ENCODE assay signal across 2 cellular contexts in the genomic region with DNA sequence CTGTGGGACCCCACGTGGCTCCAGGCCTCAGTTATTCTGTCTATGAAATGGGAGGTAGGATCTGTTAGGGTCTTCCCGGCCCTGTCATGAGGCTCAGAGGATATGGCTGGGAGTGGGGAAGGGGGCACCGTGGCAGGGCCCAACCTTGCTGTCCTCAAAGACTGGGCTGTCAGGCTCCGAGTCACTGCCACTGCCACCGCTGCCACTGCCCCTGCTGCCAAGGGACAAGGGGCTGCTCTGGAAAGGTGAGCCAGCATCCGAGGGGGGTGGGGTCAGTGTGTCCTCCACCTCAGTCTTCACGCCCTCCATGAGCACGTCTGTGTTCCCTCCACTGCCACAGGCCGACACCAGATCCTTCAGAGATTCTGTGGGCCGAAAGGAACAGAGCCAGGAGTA.
TF ChIP-seq lines count a peak whose summit lies in the region.

No MANE protein-coding gene starts in this region.

TF ChIP-seq in IMR-90, 13 proteins besides CTCF, POLR2A, EP300 and RAD21:
- TF ChIP-seq, protein P1, sequence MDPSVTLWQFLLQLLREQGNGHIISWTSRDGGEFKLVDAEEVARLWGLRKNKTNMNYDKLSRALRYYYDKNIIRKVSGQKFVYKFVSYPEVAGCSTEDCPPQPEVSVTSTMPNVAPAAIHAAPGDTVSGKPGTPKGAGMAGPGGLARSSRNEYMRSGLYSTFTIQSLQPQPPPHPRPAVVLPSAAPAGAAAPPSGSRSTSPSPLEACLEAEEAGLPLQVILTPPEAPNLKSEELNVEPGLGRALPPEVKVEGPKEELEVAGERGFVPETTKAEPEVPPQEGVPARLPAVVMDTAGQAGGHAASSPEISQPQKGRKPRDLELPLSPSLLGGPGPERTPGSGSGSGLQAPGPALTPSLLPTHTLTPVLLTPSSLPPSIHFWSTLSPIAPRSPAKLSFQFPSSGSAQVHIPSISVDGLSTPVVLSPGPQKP (IDR thresholded peaks at IDR 0.05; ENCODE audit: borderline replicate concordance, low read depth, low read length), result no peak
- TF ChIP-seq NFE2L2 (IDR thresholded peaks at IDR 0.05; ENCODE audit: low read depth, low read length), result no peak
- TF ChIP-seq RCOR1 (IDR thresholded peaks at IDR 0.05; ENCODE audit: insufficient replicate concordance, low read length), result no peak
- TF ChIP-seq MXI1 (IDR thresholded peaks at IDR 0.05; ENCODE audit: borderline replicate concordance, low read depth, low read length), result no peak
- no peak for TF ChIP-seq CEBPB (IDR thresholded peaks at IDR 0.05; ENCODE audit: low read depth, low read length)

TF ChIP-seq in GM12878, 131 proteins besides CTCF, POLR2A, EP300 and RAD21:
- TF ChIP-seq, protein P2, sequence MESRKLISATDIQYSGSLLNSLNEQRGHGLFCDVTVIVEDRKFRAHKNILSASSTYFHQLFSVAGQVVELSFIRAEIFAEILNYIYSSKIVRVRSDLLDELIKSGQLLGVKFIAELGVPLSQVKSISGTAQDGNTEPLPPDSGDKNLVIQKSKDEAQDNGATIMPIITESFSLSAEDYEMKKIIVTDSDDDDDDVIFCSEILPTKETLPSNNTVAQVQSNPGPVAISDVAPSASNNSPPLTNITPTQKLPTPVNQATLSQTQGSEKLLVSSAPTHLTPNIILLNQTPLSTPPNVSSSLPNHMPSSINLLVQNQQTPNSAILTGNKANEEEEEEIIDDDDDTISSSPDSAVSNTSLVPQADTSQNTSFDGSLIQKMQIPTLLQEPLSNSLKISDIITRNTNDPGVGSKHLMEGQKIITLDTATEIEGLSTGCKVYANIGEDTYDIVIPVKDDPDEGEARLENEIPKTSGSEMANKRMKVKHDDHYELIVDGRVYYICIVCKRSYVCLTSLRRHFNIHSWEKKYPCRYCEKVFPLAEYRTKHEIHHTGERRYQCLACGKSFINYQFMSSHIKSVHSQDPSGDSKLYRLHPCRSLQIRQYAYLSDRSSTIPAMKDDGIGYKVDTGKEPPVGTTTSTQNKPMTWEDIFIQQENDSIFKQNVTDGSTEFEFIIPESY (IDR thresholded peaks at IDR 0.05), result no peak
- TF ChIP-seq MTA3 (IDR thresholded peaks at IDR 0.05; ENCODE audit: borderline replicate concordance, low read length) (no peak), IRF4 (IDR thresholded peaks at IDR 0.05; ENCODE audit: low read depth, low read length) (no peak), FOS (IDR thresholded peaks at IDR 0.05; ENCODE audit: borderline replicate concordance, extremely low read depth, insufficient read length) (no peak), ZBED1 (IDR thresholded peaks at IDR 0.05; ENCODE audit: borderline replicate concordance) (no peak), NFIC (IDR thresholded peaks at IDR 0.05; ENCODE audit: low read depth, low read length) (no peak), EZH2 (IDR thresholded peaks at IDR 0.05; ENCODE audit: borderline replicate concordance, control insufficient read depth, low read depth, low read length) (no peak), CREB1 (IDR thresholded peaks at IDR 0.05; ENCODE audit: low read depth) (no peak), CREM (IDR thresholded peaks at IDR 0.05; ENCODE audit: low read depth) (no peak), ESRRA (IDR thresholded peaks at IDR 0.05; ENCODE audit: low read length) (no peak), WRNIP1 (IDR thresholded peaks at IDR 0.05; ENCODE audit: borderline replicate concordance, low read depth, low read length) (no peak), MYB (IDR thresholded peaks at IDR 0.05; ENCODE audit: borderline replicate concordance, low read depth, low read length) (no peak), SMC3 (IDR thresholded peaks at IDR 0.05; ENCODE audit: borderline replicate concordance, low read length) (no peak)
- TF ChIP-seq, protein P3, sequence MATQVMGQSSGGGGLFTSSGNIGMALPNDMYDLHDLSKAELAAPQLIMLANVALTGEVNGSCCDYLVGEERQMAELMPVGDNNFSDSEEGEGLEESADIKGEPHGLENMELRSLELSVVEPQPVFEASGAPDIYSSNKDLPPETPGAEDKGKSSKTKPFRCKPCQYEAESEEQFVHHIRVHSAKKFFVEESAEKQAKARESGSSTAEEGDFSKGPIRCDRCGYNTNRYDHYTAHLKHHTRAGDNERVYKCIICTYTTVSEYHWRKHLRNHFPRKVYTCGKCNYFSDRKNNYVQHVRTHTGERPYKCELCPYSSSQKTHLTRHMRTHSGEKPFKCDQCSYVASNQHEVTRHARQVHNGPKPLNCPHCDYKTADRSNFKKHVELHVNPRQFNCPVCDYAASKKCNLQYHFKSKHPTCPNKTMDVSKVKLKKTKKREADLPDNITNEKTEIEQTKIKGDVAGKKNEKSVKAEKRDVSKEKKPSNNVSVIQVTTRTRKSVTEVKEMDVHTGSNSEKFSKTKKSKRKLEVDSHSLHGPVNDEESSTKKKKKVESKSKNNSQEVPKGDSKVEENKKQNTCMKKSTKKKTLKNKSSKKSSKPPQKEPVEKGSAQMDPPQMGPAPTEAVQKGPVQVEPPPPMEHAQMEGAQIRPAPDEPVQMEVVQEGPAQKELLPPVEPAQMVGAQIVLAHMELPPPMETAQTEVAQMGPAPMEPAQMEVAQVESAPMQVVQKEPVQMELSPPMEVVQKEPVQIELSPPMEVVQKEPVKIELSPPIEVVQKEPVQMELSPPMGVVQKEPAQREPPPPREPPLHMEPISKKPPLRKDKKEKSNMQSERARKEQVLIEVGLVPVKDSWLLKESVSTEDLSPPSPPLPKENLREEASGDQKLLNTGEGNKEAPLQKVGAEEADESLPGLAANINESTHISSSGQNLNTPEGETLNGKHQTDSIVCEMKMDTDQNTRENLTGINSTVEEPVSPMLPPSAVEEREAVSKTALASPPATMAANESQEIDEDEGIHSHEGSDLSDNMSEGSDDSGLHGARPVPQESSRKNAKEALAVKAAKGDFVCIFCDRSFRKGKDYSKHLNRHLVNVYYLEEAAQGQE (IDR thresholded peaks at IDR 0.05; ENCODE audit: low read depth, low read length), result no peak
- TF ChIP-seq, protein P4, sequence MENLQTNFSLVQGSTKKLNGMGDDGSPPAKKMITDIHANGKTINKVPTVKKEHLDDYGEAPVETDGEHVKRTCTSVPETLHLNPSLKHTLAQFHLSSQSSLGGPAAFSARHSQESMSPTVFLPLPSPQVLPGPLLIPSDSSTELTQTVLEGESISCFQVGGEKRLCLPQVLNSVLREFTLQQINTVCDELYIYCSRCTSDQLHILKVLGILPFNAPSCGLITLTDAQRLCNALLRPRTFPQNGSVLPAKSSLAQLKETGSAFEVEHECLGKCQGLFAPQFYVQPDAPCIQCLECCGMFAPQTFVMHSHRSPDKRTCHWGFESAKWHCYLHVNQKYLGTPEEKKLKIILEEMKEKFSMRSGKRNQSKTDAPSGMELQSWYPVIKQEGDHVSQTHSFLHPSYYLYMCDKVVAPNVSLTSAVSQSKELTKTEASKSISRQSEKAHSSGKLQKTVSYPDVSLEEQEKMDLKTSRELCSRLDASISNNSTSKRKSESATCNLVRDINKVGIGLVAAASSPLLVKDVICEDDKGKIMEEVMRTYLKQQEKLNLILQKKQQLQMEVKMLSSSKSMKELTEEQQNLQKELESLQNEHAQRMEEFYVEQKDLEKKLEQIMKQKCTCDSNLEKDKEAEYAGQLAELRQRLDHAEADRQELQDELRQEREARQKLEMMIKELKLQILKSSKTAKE (IDR thresholded peaks at IDR 0.05; ENCODE audit: low read depth, poor library complexity, severe bottlenecking), result no peak
- TF ChIP-seq, protein P5, sequence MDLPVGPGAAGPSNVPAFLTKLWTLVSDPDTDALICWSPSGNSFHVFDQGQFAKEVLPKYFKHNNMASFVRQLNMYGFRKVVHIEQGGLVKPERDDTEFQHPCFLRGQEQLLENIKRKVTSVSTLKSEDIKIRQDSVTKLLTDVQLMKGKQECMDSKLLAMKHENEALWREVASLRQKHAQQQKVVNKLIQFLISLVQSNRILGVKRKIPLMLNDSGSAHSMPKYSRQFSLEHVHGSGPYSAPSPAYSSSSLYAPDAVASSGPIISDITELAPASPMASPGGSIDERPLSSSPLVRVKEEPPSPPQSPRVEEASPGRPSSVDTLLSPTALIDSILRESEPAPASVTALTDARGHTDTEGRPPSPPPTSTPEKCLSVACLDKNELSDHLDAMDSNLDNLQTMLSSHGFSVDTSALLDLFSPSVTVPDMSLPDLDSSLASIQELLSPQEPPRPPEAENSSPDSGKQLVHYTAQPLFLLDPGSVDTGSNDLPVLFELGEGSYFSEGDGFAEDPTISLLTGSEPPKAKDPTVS (IDR thresholded peaks at IDR 0.05; ENCODE audit: low read depth, low read length), result no peak
- TF ChIP-seq, protein P6, sequence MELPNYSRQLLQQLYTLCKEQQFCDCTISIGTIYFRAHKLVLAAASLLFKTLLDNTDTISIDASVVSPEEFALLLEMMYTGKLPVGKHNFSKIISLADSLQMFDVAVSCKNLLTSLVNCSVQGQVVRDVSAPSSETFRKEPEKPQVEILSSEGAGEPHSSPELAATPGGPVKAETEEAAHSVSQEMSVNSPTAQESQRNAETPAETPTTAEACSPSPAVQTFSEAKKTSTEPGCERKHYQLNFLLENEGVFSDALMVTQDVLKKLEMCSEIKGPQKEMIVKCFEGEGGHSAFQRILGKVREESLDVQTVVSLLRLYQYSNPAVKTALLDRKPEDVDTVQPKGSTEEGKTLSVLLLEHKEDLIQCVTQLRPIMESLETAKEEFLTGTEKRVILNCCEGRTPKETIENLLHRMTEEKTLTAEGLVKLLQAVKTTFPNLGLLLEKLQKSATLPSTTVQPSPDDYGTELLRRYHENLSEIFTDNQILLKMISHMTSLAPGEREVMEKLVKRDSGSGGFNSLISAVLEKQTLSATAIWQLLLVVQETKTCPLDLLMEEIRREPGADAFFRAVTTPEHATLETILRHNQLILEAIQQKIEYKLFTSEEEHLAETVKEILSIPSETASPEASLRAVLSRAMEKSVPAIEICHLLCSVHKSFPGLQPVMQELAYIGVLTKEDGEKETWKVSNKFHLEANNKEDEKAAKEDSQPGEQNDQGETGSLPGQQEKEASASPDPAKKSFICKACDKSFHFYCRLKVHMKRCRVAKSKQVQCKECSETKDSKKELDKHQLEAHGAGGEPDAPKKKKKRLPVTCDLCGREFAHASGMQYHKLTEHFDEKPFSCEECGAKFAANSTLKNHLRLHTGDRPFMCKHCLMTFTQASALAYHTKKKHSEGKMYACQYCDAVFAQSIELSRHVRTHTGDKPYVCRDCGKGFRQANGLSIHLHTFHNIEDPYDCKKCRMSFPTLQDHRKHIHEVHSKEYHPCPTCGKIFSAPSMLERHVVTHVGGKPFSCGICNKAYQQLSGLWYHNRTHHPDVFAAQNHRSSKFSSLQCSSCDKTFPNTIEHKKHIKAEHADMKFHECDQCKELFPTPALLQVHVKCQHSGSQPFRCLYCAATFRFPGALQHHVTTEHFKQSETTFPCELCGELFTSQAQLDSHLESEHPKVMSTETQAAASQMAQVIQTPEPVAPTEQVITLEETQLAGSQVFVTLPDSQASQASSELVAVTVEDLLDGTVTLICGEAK (IDR thresholded peaks at IDR 0.05; ENCODE audit: borderline replicate concordance), result no peak
- TF ChIP-seq, protein P7, sequence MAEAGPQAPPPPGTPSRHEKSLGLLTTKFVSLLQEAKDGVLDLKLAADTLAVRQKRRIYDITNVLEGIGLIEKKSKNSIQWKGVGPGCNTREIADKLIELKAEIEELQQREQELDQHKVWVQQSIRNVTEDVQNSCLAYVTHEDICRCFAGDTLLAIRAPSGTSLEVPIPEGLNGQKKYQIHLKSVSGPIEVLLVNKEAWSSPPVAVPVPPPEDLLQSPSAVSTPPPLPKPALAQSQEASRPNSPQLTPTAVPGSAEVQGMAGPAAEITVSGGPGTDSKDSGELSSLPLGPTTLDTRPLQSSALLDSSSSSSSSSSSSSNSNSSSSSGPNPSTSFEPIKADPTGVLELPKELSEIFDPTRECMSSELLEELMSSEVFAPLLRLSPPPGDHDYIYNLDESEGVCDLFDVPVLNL (IDR thresholded peaks at IDR 0.05; ENCODE audit: low read depth, low read length), result no peak
